12 cellular contexts compared by ENCODE assay signal in the genomic region with DNA sequence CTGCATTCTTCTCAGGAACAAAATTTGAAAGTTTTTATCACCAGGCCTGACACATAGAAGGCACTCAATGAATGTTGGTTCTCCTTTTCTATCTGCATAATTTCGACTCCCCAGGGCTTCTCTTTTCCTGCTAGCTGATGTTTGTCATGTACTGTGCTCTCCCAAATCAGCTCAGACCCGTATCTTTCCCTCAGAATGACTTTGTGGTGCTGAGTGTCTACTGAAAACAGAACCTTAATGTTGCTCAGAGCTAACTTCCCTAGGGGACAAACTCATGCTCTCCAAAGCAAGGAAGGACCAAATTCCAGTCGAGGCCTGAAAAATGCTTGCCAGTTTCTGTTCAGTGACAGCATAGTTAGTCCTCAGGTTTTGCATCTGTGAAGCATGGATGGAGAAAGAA. TPM values are rescaled to one million over a fixed set of nuclear protein-coding genes. Genes with fewer than 3 reads are reported as not detected.
DNase-seq lines count a peak whose midpoint lies in the region; ATAC-seq, FAIRE-seq and TF ChIP-seq lines count a peak whose summit lies in the region.
"Had no signal": no experiment of that assay in that cellular context is flagged by ENCODE, and none has a peak within 500 bp of the region (broad histone marks: within the 10 kb centered on the region; RNA-seq: fewer than 3 reads in every experiment).

No MANE protein-coding gene starts in this region.

- peak overlapping the region; percentile 81 for H3K4me2 ChIP-seq in PC-9
- no peak overlapping the region for H3K4me2 ChIP-seq in hepatocyte

- H3F3A ChIP-seq in PC-9 (ENCODE audit: insufficient read depth, low read depth), result peaks cover 31% of the 10 kb centered on the region

- BruUV-seq in PC-9 (replicated peaks; lab: Mats Ljungman, UMichigan), result no TSS peak

- H4K20me1 ChIP-seq in PC-9 (ENCODE audit: insufficient read depth), result no peaks in the 10 kb centered on the region
- H4K20me1 ChIP-seq in hepatocyte (ENCODE audit: insufficient read depth, poor library complexity, severe bottlenecking), result no peaks in the 10 kb centered on the region

- peak; percentile 84 for FAIRE-seq in GM12891 (lab: Jason Lieb, UNC)
- FAIRE-seq: H1 had no signal

- H3K27me3 ChIP-seq in PC-9 (ENCODE audit: insufficient read depth, low read depth) (no peaks in the 10 kb centered on the region), esophagus (ENCODE audit: control insufficient read depth in 1 of 2, insufficient read depth in 2 of 2, low read length in 2 of 2) (no peaks in the 10 kb centered on the region), gastrocnemius medialis (no peaks in the 10 kb centered on the region), hepatocyte (no peaks in the 10 kb centered on the region), testis (no peaks in the 10 kb centered on the region)

- intact Hi-C loops in PC-9 (cut with micrococcal nuclease; ENCODE audit: unreplicated experiment), result no loop called here
- intact Hi-C loops in gastrocnemius medialis (cut with DNase I; ENCODE audit: low total_unique reads), result no loop called here
- intact Hi-C loops in testis (cut with DNase I; ENCODE audit: low total_unique reads), result no loop called here

- peak overlapping the region; percentile 54; the same call in 1 of the 2 replicates for H3K4me3 ChIP-seq in PC-9
- H3K4me3 ChIP-seq in esophagus (ENCODE audit: low read depth in 1 of 2, low read length in 2 of 2), result peak overlapping the region in 1 of 2 donors; percentile 62
- H3K4me3 ChIP-seq in gastrocnemius medialis, result peak overlapping the region in 3 of 4 donors; percentile 20 to 51 (median 28)
- H3K4me3 ChIP-seq in hepatocyte, result no peak overlapping the region
- no peak overlapping the region for H3K4me3 ChIP-seq in testis

- 59 to 63% methylated on average over 3 of the region's 3 CpGs for WGBS in esophagus, 2 donors
- WGBS in hepatocyte (ENCODE audit: low lambda C conversion rate, missing lambda C conversion rate), result 88% methylated on average over 3 of the region's 3 CpGs
- 37 to 56% methylated on average over 3 of the region's 3 CpGs for WGBS in testis, 2 donors

- in situ Hi-C loops in gastrocnemius medialis (cut with MboI; ENCODE audit: low sequenced_read_pairs in 4 of 4), result no loop called here

- POLR2A ChIA-PET in PC-9 (lab: Charles Lee; ENCODE audit: unreplicated experiment), result no interaction called here

- peak in 1 of 2 donors; percentile 13 for ATAC-seq in gastrocnemius medialis

- peak overlapping the region; percentile 83 for H3K27ac ChIP-seq in PC-9
- H3K27ac ChIP-seq in esophagus (ENCODE audit: low read depth in 2 of 2, low read length in 1 of 2), result peak overlapping the region; percentile 23 to 41
- H3K27ac ChIP-seq in gastrocnemius medialis, result peak overlapping the region; percentile 66 to 72 (median 69)
- H3K27ac ChIP-seq in hepatocyte, result no peak overlapping the region
- peak overlapping the region in 1 of 2 donors; percentile 82 for H3K27ac ChIP-seq in testis

- H3K4me1 ChIP-seq in PC-9 (replicated peaks; ENCODE audit: insufficient read depth) (peaks cover 60% of the 10 kb centered on the region), esophagus (ENCODE audit: control insufficient read depth in 2 of 2, insufficient read depth in 2 of 2, low read length in 1 of 2) (peaks cover 0 to 2% of the 10 kb centered on the region in 2 donors), gastrocnemius medialis (no peaks in the 10 kb centered on the region), hepatocyte (ENCODE audit: insufficient read depth) (no peaks in the 10 kb centered on the region), testis (no peaks in the 10 kb centered on the region)

- H3K9me3 ChIP-seq in PC-9 (ENCODE audit: insufficient read depth, low read depth) (no peaks in the 10 kb centered on the region), esophagus (ENCODE audit: control insufficient read depth in 2 of 2, insufficient read depth in 1 of 2, low read depth in 1 of 2, low read length in 1 of 2) (no peaks in the 10 kb centered on the region), gastrocnemius medialis (no peaks in the 10 kb centered on the region), hepatocyte (ENCODE audit: low read depth) (no peaks in the 10 kb centered on the region), testis (no peaks in the 10 kb centered on the region)

- no peak for DNase-seq in GM12891 (ENCODE audit: insufficient read length, low spot score)
- DNase-seq in PC-9, result no peak
- no peak for DNase-seq in gastrocnemius medialis
- DNase-seq in hepatocyte (ENCODE audit: low spot score), result no peak
- no peak for DNase-seq in hippocampal formation (lab: John Stamatoyannopoulos, UW)
- no peak for DNase-seq in testis
- no peak for DNase-seq in foreskin melanocyte
- DNase-seq: endodermal cell, mammary epithelial cell, NCI-H774 had no signal

- H3K36me3 ChIP-seq in PC-9 (ENCODE audit: low read depth), result 0 out of 2 replicates have a peak, but pooled peaks cover 5% of the 10 kb centered on the region
- no peaks in the 10 kb centered on the region for H3K36me3 ChIP-seq in esophagus (ENCODE audit: control insufficient read depth in 2 of 2, insufficient read depth in 2 of 2, low read length in 1 of 2)
- no peaks in the 10 kb centered on the region for H3K36me3 ChIP-seq in gastrocnemius medialis
- H3K36me3 ChIP-seq in hepatocyte (replicated peaks; ENCODE audit: insufficient read depth, low read depth), result no peaks in the 10 kb centered on the region
- H3K36me3 ChIP-seq in testis (ENCODE audit: low read depth, missing control alignments), result no peaks in the 10 kb centered on the region

- H2AFZ ChIP-seq in PC-9, result no peak overlapping the region
- H2AFZ ChIP-seq in hepatocyte, result no peak overlapping the region

- CTCF ChIA-PET in PC-9 (lab: Charles Lee), result interaction anchor here (0.7 kb wide), 1 partner anchor 286 kb away, joined by 3 read pairs; no protein-coding TSS in a partner anchor

- H3K9me2 ChIP-seq in PC-9 (ENCODE audit: insufficient read depth), result no peaks in the 10 kb centered on the region
- H3K9me2 ChIP-seq in hepatocyte (replicated peaks; ENCODE audit: insufficient read depth), result no peaks in the 10 kb centered on the region

- TF ChIP-seq POLR2A in GM12891 (IDR thresholded peaks at IDR 0.05; ENCODE audit: low read depth, low read length) (no peak), gastrocnemius medialis (IDR thresholded peaks at IDR 0.05) (no peak), testis (IDR thresholded peaks at IDR 0.05) (no peak)

- TF ChIP-seq CTCF in PC-9 (conservative IDR thresholded peaks at IDR 0.05), result no peak
- no peak for TF ChIP-seq CTCF in gastrocnemius medialis (IDR thresholded peaks at IDR 0.05 in 4 of 5, conservative IDR thresholded peaks at IDR 0.05 in 1 of 5)
- TF ChIP-seq CTCF in hepatocyte (IDR thresholded peaks at IDR 0.05; ENCODE audit: poor library complexity), result no peak
- no peak for TF ChIP-seq CTCF in testis (IDR thresholded peaks at IDR 0.05)

- H3K79me2 ChIP-seq in PC-9 (ENCODE audit: low read depth), result peaks cover 47% of the 10 kb centered on the region
- H3K79me2 ChIP-seq in hepatocyte, result no peaks in the 10 kb centered on the region

TF ChIP-seq in GM12891, 5 proteins besides CTCF, POLR2A, EP300 and RAD21:
- no peak for TF ChIP-seq PAX5 (IDR thresholded peaks at IDR 0.05; ENCODE audit: insufficient read depth, low read length, severe bottlenecking)
- TF ChIP-seq POLR2AphosphoS5 (IDR thresholded peaks at IDR 0.05; ENCODE audit: low read depth, low read length), result no peak
- TF ChIP-seq TAF1 (IDR thresholded peaks at IDR 0.05; ENCODE audit: low read depth, low read length), result no peak

RNA-seq across cellular contexts. Expression of a gene that starts 1.9 kb away (rescaled TPM):
- polyA plus RNA-seq in GM12891 (2012; ENCODE audit: low read depth, missing spikeins), result 899 TPM
- total RNA-seq in PC-9 (2021) (307 and 470 TPM in 2 replicates), gastrocnemius medialis (10 to 100 TPM; 20.6 to 88.6 (median 44.0) TPM), hepatocyte (13.3 and 20.4 TPM in 2 replicates), testis (10 to 100 TPM; 20.2 to 28.4 TPM)
- polyA plus RNA-seq in esophagus (10 to 100 TPM; 69.0 to 86.9 TPM), hepatocyte (14.2 and 24.5 TPM in 2 replicates), testis (ENCODE audit: insufficient read depth, low read depth, low replicate concordance) (66.3 TPM)

RNA-seq across cellular contexts. Expression of a gene that starts 13.4 kb away (rescaled TPM):
- polyA plus RNA-seq in GM12891 (2012; ENCODE audit: low read depth, missing spikeins), result not detected
- not detected in 2 replicates for total RNA-seq in PC-9 (2021)
- polyA plus RNA-seq in esophagus, result not detected
- total RNA-seq in gastrocnemius medialis, result not detected
- total RNA-seq in hepatocyte, result not detected in 2 replicates
- polyA plus RNA-seq in hepatocyte, result not detected in 2 replicates
- not detected for total RNA-seq in testis
- not detected for polyA plus RNA-seq in testis (ENCODE audit: insufficient read depth, low read depth, low replicate concordance)
- total RNA-seq: endodermal cell, H1, mammary epithelial cell had no signal
- polyA plus RNA-seq: H1, mammary epithelial cell had no signal

RNA-seq across cellular contexts. Expression of a gene that starts 21.1 kb away (rescaled TPM):
- polyA plus RNA-seq in GM12891 (2012; ENCODE audit: low read depth, missing spikeins), result 0.62 TPM
- total RNA-seq in PC-9 (2021) (14.9 and 33.4 TPM in 2 replicates), gastrocnemius medialis (under 1 TPM in 1 of 4 donors, not detected in 3; 0.42 TPM), hepatocyte (48.0 and 49.7 TPM in 2 replicates), testis (under 1 TPM; 0.12 to 0.39 TPM)
- polyA plus RNA-seq in esophagus (under 1 TPM; 0.16 to 0.51 TPM), hepatocyte (53.7 and 60.0 TPM in 2 replicates), testis (ENCODE audit: insufficient read depth, low read depth, low replicate concordance) (0.34 TPM)
- total RNA-seq: H1, mammary epithelial cell had no signal
- polyA plus RNA-seq: H1 had no signal

Comparison
In these comparisons a context has a peak if more than half of its experiments do, and no peak if none do; other contexts are left out.
1. H3K4me3 ChIP-seq: peak in PC-9 (single experiment) and gastrocnemius medialis (3 of 4); none in hepatocyte (single experiment) and testis (0 of 2).
2. RNA of a gene that starts 21.1 kb away (total RNA-seq): 48.0 to 49.7 TPM in hepatocyte and 14.9 to 33.4 TPM in PC-9; 0.12 to 0.39 TPM in testis and 0.42 TPM in gastrocnemius medialis; every median in the first group is over 10 times any median in the second.